In genomic region chr6:133456934-133457333, GRCh38 we compare ENCODE assay signal across 20 cellular contexts.
"Had no signal": no experiment of that assay in that cellular context is flagged by ENCODE, and none has a peak within 500 bp of the region (broad histone marks: within the 10 kb centered on the region; RNA-seq: fewer than 3 reads in every experiment).

No MANE protein-coding gene starts in this region.

- H3K4me3 ChIP-seq: breast epithelium had no signal

- H3K9me3 ChIP-seq: breast epithelium had no signal

- H3K36me3 Mint-ChIP-seq: activated naive CD4-positive, alpha-beta T cell treated with anti-CD3 and anti-CD28 coated beads, Interleukin-2, amount 50 U/mL, for 24 hours had no signal

- H3K27ac Mint-ChIP-seq: activated B cell treated with CpG ODN at 0.5 μM for 24 hours; activated CD4-positive, alpha-beta memory T cell treated with anti-CD3 and anti-CD28 coated beads, Interleukin-2, amount 10 ng/mL, durations not matched to agents 7 days and 5 days; activated naive CD4-positive, alpha-beta T cell treated with anti-CD3 and anti-CD28 coated beads, Interleukin-2, amount 50 U/mL, for 24 hours; T-helper 17 cell had no signal

- H3K4me1 Mint-ChIP-seq: activated B cell treated with CpG ODN at 0.5 μM for 24 hours; activated CD4-positive, alpha-beta memory T cell treated with anti-CD3 and anti-CD28 coated beads, Interleukin-2, amount 10 ng/mL, durations not matched to agents 7 days and 5 days; activated naive CD4-positive, alpha-beta T cell treated with anti-CD3 and anti-CD28 coated beads, Interleukin-2, amount 50 U/mL, for 24 hours; T-helper 17 cell had no signal

- H3K36me3 ChIP-seq: breast epithelium had no signal

- H3K27ac ChIP-seq: breast epithelium had no signal

- ATAC-seq: T-helper 17 cell had no signal

- H3K4me1 ChIP-seq: breast epithelium had no signal

- H3K27me3 ChIP-seq: breast epithelium had no signal

- H3K27me3 Mint-ChIP-seq: activated B cell treated with CpG ODN at 0.5 μM for 24 hours; activated CD4-positive, alpha-beta memory T cell treated with anti-CD3 and anti-CD28 coated beads, Interleukin-2, amount 10 ng/mL, durations not matched to agents 7 days and 5 days; activated naive CD4-positive, alpha-beta T cell treated with anti-CD3 and anti-CD28 coated beads, Interleukin-2, amount 50 U/mL, for 24 hours; T-helper 17 cell had no signal

- H3K9me3 Mint-ChIP-seq: activated B cell treated with CpG ODN at 0.5 μM for 24 hours; activated CD4-positive, alpha-beta memory T cell treated with anti-CD3 and anti-CD28 coated beads, Interleukin-2, amount 10 ng/mL, durations not matched to agents 7 days and 5 days; activated naive CD4-positive, alpha-beta T cell treated with anti-CD3 and anti-CD28 coated beads, Interleukin-2, amount 50 U/mL, for 24 hours had no signal

- DNase-seq: activated B cell treated with CpG ODN at 0.5 μM for 24 hours; activated CD4-positive, alpha-beta memory T cell treated with anti-CD3 and anti-CD28 coated beads, Interleukin-2, amount 10 ng/mL, durations not matched to agents 7 days and 5 days; activated CD4-positive, alpha-beta T cell treated with anti-CD3 and anti-CD28 coated beads for 1 hour; activated CD4-positive, alpha-beta T cell treated with anti-CD3 and anti-CD28 coated beads, Interleukin-2, amount 50 U/mL, for 1 hour; activated CD8-positive, alpha-beta memory T cell treated with anti-CD3 and anti-CD28 coated beads, Interleukin-2, amount 50 U/mL, for 4 hours; aorta; caudate nucleus; KG1; NCI-H1092; NCI-H187; NCI-H2081; NCI-H2171 treated with DMSO at 0.1 percent for 48 hours; NCI-H226; NCI-H526 treated with DMSO at 0.1 percent for 48 hours; NCI-H82; SIG-M5; T-helper 17 cell; T-helper 9 cell had no signal

- H3K4me3 Mint-ChIP-seq: activated B cell treated with CpG ODN at 0.5 μM for 24 hours; activated CD4-positive, alpha-beta memory T cell treated with anti-CD3 and anti-CD28 coated beads, Interleukin-2, amount 10 ng/mL, durations not matched to agents 7 days and 5 days; activated naive CD4-positive, alpha-beta T cell treated with anti-CD3 and anti-CD28 coated beads, Interleukin-2, amount 50 U/mL, for 24 hours; T-helper 17 cell had no signal
